ENCODE assay signal across 10 cellular contexts in genomic region chr18:58015045-58015444, GRCh38. TPM values are rescaled to one million over a fixed set of nuclear protein-coding genes. Genes with fewer than 3 reads are reported as not detected.
A peak's percentile ranks its signal among the peaks of the same experiment; 100 is the strongest.
DNase-seq lines count a peak whose midpoint lies in the region; ATAC-seq, FAIRE-seq and TF ChIP-seq lines count a peak whose summit lies in the region.
"Had no signal": no experiment of that assay in that cellular context is flagged by ENCODE, and none has a peak within 500 bp of the region (broad histone marks: within the 10 kb centered on the region; RNA-seq: fewer than 3 reads in every experiment).

No MANE protein-coding gene starts in this region.

- H3K4me1 ChIP-seq in GM12878 (ENCODE audit: control insufficient read depth, insufficient read depth, low read length) = peaks cover 5% of the 10 kb centered on the region; the same call in 1 of the 2 replicates
- H3K4me1 ChIP-seq in left lung = no peaks in the 10 kb centered on the region
- H3K4me1 ChIP-seq: psoas muscle had no signal

- DNase-seq in GM13977 (ENCODE audit: low spot score) (peak; percentile 56), GM12878 (ENCODE audit: low read depth, low spot score) (peak; percentile 71), lower leg skin (ENCODE audit: low spot score in 2 of 2) (no peak), HuH-7 (ENCODE audit: low spot score) (no peak), left lung (no peak)
- DNase-seq in activated T-helper 2 cell treated with anti-CD3 and anti-CD28 coated beads, Interferon-gamma antibody, Interleukin-2, Interleukin-4, amounts not matched to agents 10 μg/mL and 5 μg/mL and 100 μg/mL, durations not matched to agents 14 hours and 24 hours and 36 hours (ENCODE audit: low spot score) = no peak
- DNase-seq: psoas muscle had no signal

- peak in 1 of 2 experiments; percentile 81; a peak in 2 of 4 replicates for TF ChIP-seq EP300 in GM12878 (IDR thresholded peaks at IDR 0.05; ENCODE audit: borderline replicate concordance in 1 of 2, control insufficient read depth in 1 of 2, low read depth in 2 of 2, low read length in 2 of 2)

- SMC1A ChIA-PET in GM12878 (lab: Charles Lee; ENCODE audit: uncharacterized antibody, unreplicated experiment) = interaction anchor here (0.6 to 2.0 kb wide), 11 partner anchors 9 to 275 kb away, joined by 3 to 5 read pairs (median 4); no protein-coding TSS in a partner anchor

- 19% methylated on average over 7 of the region's 7 CpGs for WGBS in GM12878 (ENCODE audit: insufficient coverage, insufficient replicate concordance, low lambda C conversion rate, missing lambda C conversion rate)
- WGBS in lower leg skin, 2 donors = 73 to 75% methylated on average over 7 of the region's 7 CpGs

- H3K27me3 Mint-ChIP-seq in activated T-helper 2 cell treated with anti-CD3 and anti-CD28 coated beads, Interferon-gamma antibody, Interleukin-2, Interleukin-4, amounts not matched to agents 10 μg/mL and 5 μg/mL and 100 μg/mL, durations not matched to agents 14 hours and 24 hours and 36 hours (ENCODE audit: low read depth) = peaks cover 15% of the 10 kb centered on the region

- in situ Hi-C loops in GM13977 (cut with MboI; ENCODE audit: low pct_unique_long_range_greater_than_20kb, low sequenced_read_pairs, unreplicated experiment) = no loop called here
- in situ Hi-C loops in GM12878 (cut with MboI) = no loop called here

- H4K20me1 ChIP-seq in GM12878 (ENCODE audit: control insufficient read depth, insufficient read depth) = no peaks in the 10 kb centered on the region

- H2AFZ ChIP-seq in GM12878 (ENCODE audit: control insufficient read depth, low read depth, low read length) = no peak overlapping the region

- H3K4me3 ChIP-seq in GM12878 (no peak overlapping the region), lower leg skin (ENCODE audit: low read depth, poor library complexity, severe bottlenecking) (no peak overlapping the region), left lung (no peak overlapping the region)
- H3K4me3 ChIP-seq: psoas muscle had no signal

- CTCF ChIA-PET in GM12878 (lab: Yijun Ruan, JAX) = interaction anchor here (1.5 to 1.7 kb wide), 4 partner anchors 23 to 107 kb away, joined by 4 to 7 read pairs (median 6); no protein-coding TSS in a partner anchor

- no peak for TF ChIP-seq POLR2A in GM12878 (IDR thresholded peaks at IDR 0.05; ENCODE audit: low read depth, low read length)
- TF ChIP-seq POLR2A in lower leg skin (IDR thresholded peaks at IDR 0.05) = no peak

- TF ChIP-seq CTCF in GM13977 (IDR thresholded peaks at IDR 0.05; ENCODE audit: extremely low read depth, insufficient read depth, missing control alignments) = no peak
- no peak for TF ChIP-seq CTCF in GM12878 (IDR thresholded peaks at IDR 0.05 in 2 of 3, conservative IDR thresholded peaks at IDR 0.05 in 1 of 3; ENCODE audit: control insufficient read depth in 2 of 3, extremely low read depth in 1 of 3, insufficient read depth in 1 of 3, low read depth in 3 of 3, low read length in 3 of 3)
- no peak for TF ChIP-seq CTCF in lower leg skin (IDR thresholded peaks at IDR 0.05)
- no peak for TF ChIP-seq CTCF in left lung (IDR thresholded peaks at IDR 0.05)

- no TSS peak for BruUV-seq in GM12878 (replicated peaks; lab: Mats Ljungman, UMichigan)

- POLR2A ChIA-PET in GM12878 (lab: Charles Lee) = no interaction called here

- H3K4me1 Mint-ChIP-seq in activated T-helper 2 cell treated with anti-CD3 and anti-CD28 coated beads, Interferon-gamma antibody, Interleukin-2, Interleukin-4, amounts not matched to agents 10 μg/mL and 5 μg/mL and 100 μg/mL, durations not matched to agents 14 hours and 24 hours and 36 hours (ENCODE audit: low read depth) = no peaks in the 10 kb centered on the region
- H3K4me1 Mint-ChIP-seq: stimulated activated effector memory CD8-positive, alpha-beta T cell treated with anti-CD3 and anti-CD28 coated beads, Interleukin-12 subunit alpha, Interleukin-12 subunit beta, amount 100 ng/mL, for 72 hours had no signal

- no peak overlapping the region for H3K27ac Mint-ChIP-seq in activated T-helper 2 cell treated with anti-CD3 and anti-CD28 coated beads, Interferon-gamma antibody, Interleukin-2, Interleukin-4, amounts not matched to agents 10 μg/mL and 5 μg/mL and 100 μg/mL, durations not matched to agents 14 hours and 24 hours and 36 hours
- H3K27ac Mint-ChIP-seq: stimulated activated effector memory CD8-positive, alpha-beta T cell treated with anti-CD3 and anti-CD28 coated beads, Interleukin-12 subunit alpha, Interleukin-12 subunit beta, amount 100 ng/mL, for 72 hours had no signal

- H3K27ac ChIP-seq in GM12878 (ENCODE audit: control insufficient read depth, insufficient read depth) (no peak overlapping the region), left lung (no peak overlapping the region)
- H3K27ac ChIP-seq: psoas muscle had no signal

- RAD21 ChIA-PET in GM12878 (lab: Charles Lee; ENCODE audit: unreplicated experiment) = interaction anchor here (0.7 to 1.2 kb wide), 3 partner anchors 27 to 166 kb away, joined by 3 to 4 read pairs (median 3); no protein-coding TSS in a partner anchor

- H3K9me3 ChIP-seq in GM12878 (replicated peaks; ENCODE audit: control insufficient read depth, insufficient read depth, low read length) (peaks cover 4% of the 10 kb centered on the region; the same call in 2 of the 3 replicates), left lung (no peaks in the 10 kb centered on the region)

- TF ChIP-seq RAD21 in GM12878 (IDR thresholded peaks at IDR 0.05; ENCODE audit: insufficient read depth, low read depth, low read length) = no peak

- FAIRE-seq in GM12878 (lab: Jason Lieb, UNC) = peak; percentile 95

- no peak overlapping the region for H3K4me3 Mint-ChIP-seq in activated T-helper 2 cell treated with anti-CD3 and anti-CD28 coated beads, Interferon-gamma antibody, Interleukin-2, Interleukin-4, amounts not matched to agents 10 μg/mL and 5 μg/mL and 100 μg/mL, durations not matched to agents 14 hours and 24 hours and 36 hours (ENCODE audit: low read depth)
- H3K4me3 Mint-ChIP-seq: stimulated activated effector memory CD8-positive, alpha-beta T cell treated with anti-CD3 and anti-CD28 coated beads, Interleukin-12 subunit alpha, Interleukin-12 subunit beta, amount 100 ng/mL, for 72 hours had no signal

- no peaks in the 10 kb centered on the region for H3K36me3 ChIP-seq in GM12878 (ENCODE audit: control insufficient read depth in 2 of 2, insufficient read depth in 2 of 2, low read length in 1 of 2)
- no peaks in the 10 kb centered on the region for H3K36me3 ChIP-seq in left lung

- no peaks in the 10 kb centered on the region for H3K79me2 ChIP-seq in GM12878 (ENCODE audit: control insufficient read depth, insufficient read depth, low read length)

- no peaks in the 10 kb centered on the region for H3K27me3 ChIP-seq in GM12878 (replicated peaks in 1 of 2; ENCODE audit: control insufficient read depth in 2 of 2, insufficient read depth in 2 of 2, low read length in 1 of 2)
- no peaks in the 10 kb centered on the region for H3K27me3 ChIP-seq in left lung

- H3K36me3 Mint-ChIP-seq in activated T-helper 2 cell treated with anti-CD3 and anti-CD28 coated beads, Interferon-gamma antibody, Interleukin-2, Interleukin-4, amounts not matched to agents 10 μg/mL and 5 μg/mL and 100 μg/mL, durations not matched to agents 14 hours and 24 hours and 36 hours (ENCODE audit: low read depth) = no peaks in the 10 kb centered on the region
- H3K36me3 Mint-ChIP-seq: stimulated activated effector memory CD8-positive, alpha-beta T cell treated with anti-CD3 and anti-CD28 coated beads, Interleukin-12 subunit alpha, Interleukin-12 subunit beta, amount 100 ng/mL, for 72 hours had no signal

- no peaks in the 10 kb centered on the region for H3K9me3 Mint-ChIP-seq in activated T-helper 2 cell treated with anti-CD3 and anti-CD28 coated beads, Interferon-gamma antibody, Interleukin-2, Interleukin-4, amounts not matched to agents 10 μg/mL and 5 μg/mL and 100 μg/mL, durations not matched to agents 14 hours and 24 hours and 36 hours

- no peak overlapping the region for H3K9ac ChIP-seq in GM12878 (ENCODE audit: control insufficient read depth, insufficient read depth, low read length)

- ATAC-seq in GM21423 (IDR thresholded peaks at IDR 0.05; ENCODE audit: unreplicated experiment) (peak; percentile 99), HG03139 (IDR thresholded peaks at IDR 0.05; ENCODE audit: unreplicated experiment) (peak; percentile 99), GM12878 (peak; percentile 100), left lung (no peak)
- ATAC-seq: psoas muscle; stimulated activated effector memory CD8-positive, alpha-beta T cell treated with anti-CD3 and anti-CD28 coated beads, Interleukin-12 subunit alpha, Interleukin-12 subunit beta, amount 100 ng/mL, for 72 hours had no signal

- intact Hi-C loops in GM12878 (cut with micrococcal nuclease; ENCODE audit: unreplicated experiment) = no loop called here
- intact Hi-C loops in lower leg skin (cut with DNase I; ENCODE audit: low total_unique reads) = no loop called here
- intact Hi-C loops in activated T-helper 2 cell treated with anti-CD3 and anti-CD28 coated beads, Interferon-gamma antibody, Interleukin-2, Interleukin-4, amounts not matched to agents 10 μg/mL and 5 μg/mL and 100 μg/mL, durations not matched to agents 14 hours and 24 hours and 36 hours (cut with micrococcal nuclease) = no loop called here
- intact Hi-C loops in left lung (cut with DNase I) = no loop called here

- peak overlapping the region; percentile 67 for H3K4me2 ChIP-seq in GM12878 (ENCODE audit: control insufficient read depth, insufficient read depth)

RNA-seq across cellular contexts. Expression of gene NEDD4L, which starts 29.0 kb away (rescaled TPM):
- total RNA-seq in GM12878 (2013; cell fraction: nucleolus; rRNA removed) = 256 and 267 TPM in 2 replicates
- total RNA-seq in GM12878 (2014; rRNA removed) = 12.9 and 18.6 TPM in 2 replicates
- total RNA-seq in GM12878 (2014; rRNA removed; fragmentation: Illumina TruSeq; extraction: Trizol) = 16.9 and 19.7 TPM in 2 replicates
- 24.0 and 25.7 TPM in 2 replicates for total RNA-seq in GM12878 (2021)
- polyA plus RNA-seq in GM12878 (2011; ENCODE audit: low read depth) = 1.8 TPM
- polyA plus RNA-seq in GM12878 (2011; rRNA removed) = 14.9 and 21.3 TPM in 2 replicates
- polyA plus RNA-seq in GM12878 (2011; cell fraction: cytosol; rRNA removed) = 19.3 and 21.8 TPM in 2 replicates
- polyA plus RNA-seq in GM12878 (2011; cell fraction: nucleus; rRNA removed) = 44.9 and 46.5 TPM in 2 replicates
- polyA plus RNA-seq in GM12878 (2012) = 4.8 and 5.0 TPM in 2 replicates
- 20.3 and 21.9 TPM in 2 replicates for polyA plus RNA-seq in GM12878 (2014; fragmentation: Illumina TruSeq; extraction: Trizol)
- 1 to 10 TPM; 7.4 to 8.8 TPM for polyA plus RNA-seq in GM12878 (2014; fragmentation: Nextera tagmentation; extraction: Ambion mirVana)
- polyA plus RNA-seq in GM12878 (2014; rRNA removed) = 16.0 and 20.1 TPM in 2 replicates
- 10 to 100 TPM; 10.8 to 12.1 TPM for polyA plus RNA-seq in GM12878 (2016; fragmentation: Nextera tagmentation; extraction: Ambion mirVana)
- polyA minus RNA-seq in GM12878 (2011; rRNA and poly(A)+ RNA removed) = 32.7 and 42.1 TPM in 2 replicates
- polyA minus RNA-seq in GM12878 (2011; cell fraction: cytosol; rRNA and poly(A)+ RNA removed) = 8.8 TPM in 2 replicates
- 38.1 and 63.2 TPM in 2 replicates for polyA minus RNA-seq in GM12878 (2011; cell fraction: nucleus; rRNA and poly(A)+ RNA removed)
- total RNA-seq in lower leg skin = 100 to 1,000 TPM in 1 of 4 donors, 10 to 100 TPM in 3; 22.9 to 127 (median 35.0) TPM
- 5.1 and 6.2 TPM in 2 replicates for total RNA-seq in activated T-helper 2 cell treated with anti-CD3 and anti-CD28 coated beads, Interferon-gamma antibody, Interleukin-2, Interleukin-4, amounts not matched to agents 10 μg/mL and 5 μg/mL and 100 μg/mL, durations not matched to agents 14 hours and 24 hours and 36 hours
- 100 to 1,000 TPM; 109 to 159 TPM for total RNA-seq in left lung

Comparison
In these comparisons a context has a peak if more than half of its experiments do, and no peak if none do; other contexts are left out.
1. DNase-seq: peak in GM13977 (single experiment) and GM12878 (single experiment); none in lower leg skin (0 of 2), HuH-7 (single experiment), activated T-helper 2 cell treated with anti-CD3 and anti-CD28 coated beads, Interferon-gamma antibody, Interleukin-2, Interleukin-4, amounts not matched to agents 10 μg/mL and 5 μg/mL and 100 μg/mL, durations not matched to agents 14 hours and 24 hours and 36 hours (single experiment) and left lung (0 of 2).